17 cellular contexts compared by ENCODE assay signal in genomic region chr10:22486431-22486830, GRCh38.
DNase-seq lines count a peak whose midpoint lies in the region; ATAC-seq and TF ChIP-seq lines count a peak whose summit lies in the region.
"Had no signal": no experiment of that assay in that cellular context is flagged by ENCODE, and none has a peak within 500 bp of the region (broad histone marks: within the 10 kb centered on the region; RNA-seq: fewer than 3 reads in every experiment).

No MANE protein-coding gene starts in this region.

- peaks cover 2% of the 10 kb centered on the region for H3K27me3 ChIP-seq in mammary epithelial cell (ENCODE audit: insufficient read depth, low read length)
- no peaks in the 10 kb centered on the region for H3K27me3 ChIP-seq in adipocyte (replicated peaks; ENCODE audit: control insufficient read depth, insufficient read depth, low read length)

- intact Hi-C loops in MCF 10A (cut with micrococcal nuclease) (no loop called here), mammary epithelial cell (cut with micrococcal nuclease) (loop anchor here (10.0 kb wide), 1 partner anchor 62 kb away; no protein-coding TSS in a partner anchor)

- ATAC-seq in GM21447 (IDR thresholded peaks at IDR 0.05; ENCODE audit: unreplicated experiment), result no peak
- ATAC-seq: GM23338, K562 had no signal

- in situ Hi-C loops in mammary epithelial cell (cut with MboI; ENCODE audit: low sequenced_read_pairs in 2 of 2), result no loop called here

- H3K27me3 Mint-ChIP-seq in MCF 10A (ENCODE audit: insufficient read depth, unreplicated experiment), result no peaks in the 10 kb centered on the region
- peaks cover 6% of the 10 kb centered on the region; the same call in 1 of the 2 replicates for H3K27me3 Mint-ChIP-seq in HFFc6 (ENCODE audit: insufficient read depth)
- H3K27me3 Mint-ChIP-seq: B cell had no signal

- H3K9me3 ChIP-seq in mammary epithelial cell (replicated peaks; ENCODE audit: insufficient read depth, low read length) (no peaks in the 10 kb centered on the region), adipocyte (ENCODE audit: control insufficient read depth, low read length) (no peaks in the 10 kb centered on the region)

- CTCF ChIA-PET in MCF 10A (lab: Yijun Ruan, JAX), result interaction anchor here (0.7 kb wide), 1 partner anchor 587 kb away, joined by 3 read pairs; no protein-coding TSS in a partner anchor
- CTCF ChIA-PET in mammary epithelial cell (lab: Charles Lee; ENCODE audit: low non-redundant PET), result no interaction called here

- H3K4me3 ChIP-seq in mammary epithelial cell (replicated peaks in 1 of 3; ENCODE audit: insufficient read depth in 1 of 3, low read depth in 2 of 3, low read length in 3 of 3), result no peak overlapping the region
- no peak overlapping the region for H3K4me3 ChIP-seq in adipocyte (ENCODE audit: low read length)
- H3K4me3 ChIP-seq: GM23338, K562 had no signal

- BruUV-seq in MCF 10A (replicated peaks; lab: Mats Ljungman, UMichigan) (no TSS peak), mammary epithelial cell (replicated peaks; lab: Mats Ljungman, UMichigan) (no TSS peak)

- H3K9me3 Mint-ChIP-seq in MCF 10A (ENCODE audit: unreplicated experiment) (no peaks in the 10 kb centered on the region), HFFc6 (no peaks in the 10 kb centered on the region)
- H3K9me3 Mint-ChIP-seq: CD4-positive, alpha-beta T cell; GM23338 had no signal

- H3K4me1 Mint-ChIP-seq in MCF 10A (ENCODE audit: insufficient read depth, unreplicated experiment) (peaks cover 10% of the 10 kb centered on the region), HFFc6 (ENCODE audit: low read depth) (peaks cover 5% of the 10 kb centered on the region)

- H3K36me3 ChIP-seq in mammary epithelial cell (ENCODE audit: insufficient read depth, low read length), result no peaks in the 10 kb centered on the region
- H3K36me3 ChIP-seq in adipocyte (ENCODE audit: control insufficient read depth, insufficient read depth, low read length, severe bottlenecking), result no peaks in the 10 kb centered on the region

- no peaks in the 10 kb centered on the region for H4K20me1 ChIP-seq in mammary epithelial cell (ENCODE audit: insufficient read depth, low read length)

- H2AFZ ChIP-seq in mammary epithelial cell (ENCODE audit: low read depth, low read length), result no peak overlapping the region
- H2AFZ ChIP-seq: GM23338 had no signal

- no peaks in the 10 kb centered on the region for H3K79me2 ChIP-seq in mammary epithelial cell (ENCODE audit: insufficient read depth, low read length)

- DNase-seq in MCF 10A (ENCODE audit: unreplicated experiment) (no peak), mammary epithelial cell (no peak), GM03348 (ENCODE audit: low spot score) (peak; percentile 21), adipocyte (ENCODE audit: low read depth) (peak; percentile 25), fibroblast of peridontal ligament (ENCODE audit: extremely low read depth) (peak; percentile 76), NCI-H1417 (lab: John Stamatoyannopoulos, UW) (no peak), HFFc6 (no peak)
- DNase-seq: C1 segment of cervical spinal cord; CD4-positive, alpha-beta T cell; DMS79; EL; H7 had no signal

- POLR2A ChIA-PET in MCF 10A (lab: Yijun Ruan, JAX), result interaction anchor here (0.6 kb wide), 1 partner anchor 18 kb away, joined by 3 read pairs; no protein-coding TSS in a partner anchor

- no peak overlapping the region for H3K4me2 ChIP-seq in mammary epithelial cell (ENCODE audit: insufficient read depth, low read depth, low read length)
- H3K4me2 ChIP-seq: GM23338 had no signal

- H3K36me3 Mint-ChIP-seq in MCF 10A (ENCODE audit: insufficient read depth, unreplicated experiment) (no peaks in the 10 kb centered on the region), HFFc6 (ENCODE audit: low read depth) (no peaks in the 10 kb centered on the region)

- peak overlapping the region; percentile 21 for H3K27ac Mint-ChIP-seq in MCF 10A (ENCODE audit: low read depth, unreplicated experiment)
- no peak overlapping the region for H3K27ac Mint-ChIP-seq in HFFc6
- H3K27ac Mint-ChIP-seq: B cell; CD4-positive, alpha-beta T cell; GM23338 had no signal

- dilution Hi-C loops in mammary epithelial cell (cut with HindIII; ENCODE audit: low sequenced_read_pairs), result no loop called here

- H3K4me1 ChIP-seq in mammary epithelial cell (ENCODE audit: insufficient read depth, low read length) (no peaks in the 10 kb centered on the region), adipocyte (ENCODE audit: control insufficient read depth, insufficient read depth, low read length) (peaks cover 14% of the 10 kb centered on the region)

- H3K9ac ChIP-seq in mammary epithelial cell (ENCODE audit: insufficient read depth, low read length) (no peak overlapping the region), adipocyte (ENCODE audit: low read length) (no peak overlapping the region)

- TF ChIP-seq CTCF in MCF 10A (IDR thresholded peaks at IDR 0.05; ENCODE audit: unreplicated experiment), result no peak
- TF ChIP-seq CTCF in mammary epithelial cell (conservative IDR thresholded peaks at IDR 0.05 in 1 of 2, IDR thresholded peaks at IDR 0.05 in 1 of 2; ENCODE audit: extremely low read depth in 1 of 2, insufficient read depth in 1 of 2, low read depth in 1 of 2, low read length in 2 of 2), result no peak
- no peak for TF ChIP-seq CTCF in HFFc6 (IDR thresholded peaks at IDR 0.05)

- WGBS in mammary epithelial cell (ENCODE audit: low coverage, missing lambda C conversion rate), result 18% methylated on average over 1 of the region's 1 CpG

- H3K4me3 Mint-ChIP-seq in MCF 10A (ENCODE audit: unreplicated experiment), result no peak overlapping the region
- H3K4me3 Mint-ChIP-seq in HFFc6, result no peak overlapping the region
- H3K4me3 Mint-ChIP-seq: B cell; CD4-positive, alpha-beta T cell; GM23338 had no signal

- no peak overlapping the region for H3K27ac ChIP-seq in mammary epithelial cell (ENCODE audit: insufficient read depth, low read depth, low read length)
- H3K27ac ChIP-seq: 22Rv1 had no signal

Comparison
In these comparisons a context has a peak if more than half of its experiments do, and no peak if none do; other contexts are left out.
1. DNase-seq: peak in GM03348 (single experiment), adipocyte (single experiment) and fibroblast of peridontal ligament (single experiment); none in MCF 10A (single experiment), mammary epithelial cell (single experiment), NCI-H1417 (0 of 3) and HFFc6 (single experiment).